ENCODE assay signal across 20 cellular contexts in the genomic region with DNA sequence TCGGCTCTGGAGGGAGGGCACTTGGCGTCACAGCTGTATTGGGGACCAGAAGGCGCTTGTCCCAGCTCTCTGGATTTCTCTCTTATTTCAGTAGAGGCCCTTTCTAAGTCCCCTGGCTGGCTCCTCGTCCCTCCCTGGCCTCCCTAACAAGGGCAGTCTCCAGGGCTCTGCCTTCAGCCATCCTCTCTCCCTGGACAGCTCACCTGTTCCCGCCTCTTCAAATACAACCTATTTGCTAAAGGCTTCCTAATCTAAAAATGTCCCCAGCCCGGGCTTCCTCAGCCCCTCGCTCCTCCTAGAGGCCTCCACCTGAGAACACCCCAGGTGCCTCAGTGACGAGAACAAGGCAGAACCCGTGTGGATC.
"Had no signal": no experiment of that assay in that cellular context is flagged by ENCODE, and none has a peak within 500 bp of the region (broad histone marks: within the 10 kb centered on the region; RNA-seq: fewer than 3 reads in every experiment).

No MANE protein-coding gene starts in this region.

- DNase-seq: effector CD4-positive, alpha-beta T cell; endodermal cell; erythroblast; foreskin keratinocyte; mucosa of descending colon; natural killer cell; sigmoid colon; stimulated activated CD4-positive, alpha-beta T cell treated with anti-CD3 and anti-CD28 coated beads, Interleukin-2, amount 100 ng/mL, for 24 hours; stimulated activated CD4-positive, alpha-beta T cell treated with anti-CD3 and anti-CD28 coated beads, Interleukin-4, amount 100 ng/mL, for 4 hours; stimulated activated naive B cell treated with anti-CD40 and anti-IgM and Interleukin-4, amounts not matched to agents 10 μg/mL and 1 μg/mL and 100 μg/mL, for 72 hours; stimulated activated naive CD8-positive, alpha-beta T cell treated with anti-CD3 and anti-CD28 coated beads, Interleukin-15, amount 100 ng/mL, for 72 hours had no signal

- H3K4me3 Mint-ChIP-seq: endodermal cell; natural killer cell; stimulated activated naive B cell treated with anti-CD40 and anti-IgM and Interleukin-4, amounts not matched to agents 10 μg/mL and 1 μg/mL and 100 μg/mL, for 72 hours; stimulated activated naive CD8-positive, alpha-beta T cell treated with anti-CD3 and anti-CD28 coated beads, Interleukin-15, amount 100 ng/mL, for 72 hours; type B pancreatic cell had no signal

- FAIRE-seq: endothelial cell of umbilical vein, urothelium cell line had no signal

- H3K27ac ChIP-seq: coronary artery, foreskin keratinocyte, heart left ventricle, neutrophil, right atrium auricular region, sigmoid colon, skin epidermis had no signal

- H3K4me1 Mint-ChIP-seq: natural killer cell; stimulated activated naive B cell treated with anti-CD40 and anti-IgM and Interleukin-4, amounts not matched to agents 10 μg/mL and 1 μg/mL and 100 μg/mL, for 72 hours; stimulated activated naive CD8-positive, alpha-beta T cell treated with anti-CD3 and anti-CD28 coated beads, Interleukin-15, amount 100 ng/mL, for 72 hours had no signal

- H3K36me3 ChIP-seq: heart left ventricle, neutrophil, right atrium auricular region, sigmoid colon, thyroid gland had no signal

- ATAC-seq: foreskin keratinocyte; mucosa of descending colon; natural killer cell; stimulated activated naive B cell treated with anti-CD40 and anti-IgM and Interleukin-4, amounts not matched to agents 10 μg/mL and 1 μg/mL and 100 μg/mL, for 72 hours; stimulated activated naive CD8-positive, alpha-beta T cell treated with anti-CD3 and anti-CD28 coated beads, Interleukin-15, amount 100 ng/mL, for 72 hours had no signal

- H3K4me1 ChIP-seq: foreskin keratinocyte, right atrium auricular region, sigmoid colon had no signal

- H3K27me3 ChIP-seq: foreskin keratinocyte, right atrium auricular region, thyroid gland had no signal

- H3K36me3 Mint-ChIP-seq: natural killer cell; stimulated activated naive B cell treated with anti-CD40 and anti-IgM and Interleukin-4, amounts not matched to agents 10 μg/mL and 1 μg/mL and 100 μg/mL, for 72 hours; type B pancreatic cell had no signal

- H3K9me3 ChIP-seq: heart left ventricle, mucosa of descending colon, neutrophil, right atrium auricular region, sigmoid colon, thyroid gland had no signal

- H3K4me3 ChIP-seq: coronary artery, heart left ventricle, mucosa of descending colon, right atrium auricular region, sigmoid colon, skin epidermis, thyroid gland had no signal

- H3K27ac Mint-ChIP-seq: endodermal cell; natural killer cell; stimulated activated naive B cell treated with anti-CD40 and anti-IgM and Interleukin-4, amounts not matched to agents 10 μg/mL and 1 μg/mL and 100 μg/mL, for 72 hours; type B pancreatic cell had no signal

- H3K9me3 Mint-ChIP-seq: endodermal cell; natural killer cell; stimulated activated naive B cell treated with anti-CD40 and anti-IgM and Interleukin-4, amounts not matched to agents 10 μg/mL and 1 μg/mL and 100 μg/mL, for 72 hours; stimulated activated naive CD8-positive, alpha-beta T cell treated with anti-CD3 and anti-CD28 coated beads, Interleukin-15, amount 100 ng/mL, for 72 hours; type B pancreatic cell had no signal
